Comparison of ENCODE assay signal across 30 cellular contexts in genomic region chr4:159722918-159723317, GRCh38.
"Had no signal": no experiment of that assay in that cellular context is flagged by ENCODE, and none has a peak within 500 bp of the region (broad histone marks: within the 10 kb centered on the region; RNA-seq: fewer than 3 reads in every experiment).

No MANE protein-coding gene starts in this region.

- H3K9me3 ChIP-seq: MG63 had no signal

- H3K4me2 ChIP-seq: KMS-11 had no signal

- H3K36me3 ChIP-seq: MG63 had no signal

- DNase-seq: Karpas-422, Kasumi-1, MG63, MM.1S, MV-4-11, NCI-H1048, NCI-H1092, NCI-H1092 treated with DMSO at 0.1 percent for 48 hours, NCI-H1105, NCI-H1436, NCI-H1436 treated with DMSO at 0.1 percent for 48 hours, NCI-H146, NCI-H1694, NCI-H1694 treated with DMSO at 0.1 percent for 48 hours, NCI-H187, NCI-H187 treated with DMSO at 0.1 percent for 48 hours, NCI-H1930, NCI-H2029, NCI-H2029 treated with DMSO at 0.1 percent for 48 hours, NCI-H2081, NCI-H2081 treated with DMSO at 0.1 percent for 48 hours, NCI-H2107, NCI-H2171, NCI-H2171 treated with DMSO at 0.1 percent for 48 hours, NCI-H2227 treated with DMSO at 0.1 percent for 48 hours, NCI-H226, NCI-H345, NCI-H446, NCI-H446 treated with DMSO at 0.1 percent for 48 hours had no signal

- H3K9ac ChIP-seq: KMS-11 had no signal

- H3K4me3 ChIP-seq: MG63 had no signal

- H3K27me3 ChIP-seq: MG63 had no signal

- H3K27ac ChIP-seq: KMS-11 had no signal
